In genomic region chr7:143416565-143417149, GRCh38 we compare ENCODE assay signal across 1 cellular context.
TF ChIP-seq lines count a peak whose summit lies in the region.

No MANE protein-coding gene starts in this region.

TF ChIP-seq in WTC11, 78 proteins besides CTCF, POLR2A, EP300 and RAD21 (continued from another document):
- TF ChIP-seq ZSCAN18 (CRISPR knock-in tag; IDR thresholded peaks at IDR 0.05) (no peak), ETV6 (CRISPR knock-in tag; IDR thresholded peaks at IDR 0.05) (no peak)
